ENCODE assay signal across 15 cellular contexts in genomic region chr1:29569971-29570634, GRCh38.
DNase-seq lines count a peak whose midpoint lies in the region; ATAC-seq and TF ChIP-seq lines count a peak whose summit lies in the region.
"Had no signal": no experiment of that assay in that cellular context is flagged by ENCODE, and none has a peak within 500 bp of the region (broad histone marks: within the 10 kb centered on the region; RNA-seq: fewer than 3 reads in every experiment).

No MANE protein-coding gene starts in this region.

- H3K27ac Mint-ChIP-seq in HFFc6 = no peak overlapping the region
- no peak overlapping the region for H3K27ac Mint-ChIP-seq in effector memory CD8-positive, alpha-beta T cell
- H3K27ac Mint-ChIP-seq: stimulated activated memory B cell treated with anti-CD40 and anti-IgM and Interleukin-4, amounts not matched to agents 10 μg/mL and 1 μg/mL and 100 μg/mL, for 72 hours had no signal

- no peaks in the 10 kb centered on the region for H3K36me3 Mint-ChIP-seq in HFFc6 (ENCODE audit: low read depth)
- no peaks in the 10 kb centered on the region for H3K36me3 Mint-ChIP-seq in effector memory CD8-positive, alpha-beta T cell (ENCODE audit: insufficient read depth)
- H3K36me3 Mint-ChIP-seq: brain; stimulated activated memory B cell treated with anti-CD40 and anti-IgM and Interleukin-4, amounts not matched to agents 10 μg/mL and 1 μg/mL and 100 μg/mL, for 72 hours had no signal

- H3K4me3 ChIP-seq in astrocyte of the spinal cord (ENCODE audit: low read depth, low read length) (no peak overlapping the region), kidney epithelial cell (ENCODE audit: low read depth, low read length) (no peak overlapping the region)
- H3K4me3 ChIP-seq: heart right ventricle had no signal

- no peaks in the 10 kb centered on the region for H3K36me3 ChIP-seq in kidney epithelial cell (ENCODE audit: control insufficient read depth, insufficient read depth, low read length)
- H3K36me3 ChIP-seq: heart right ventricle had no signal

- H3K27me3 ChIP-seq in kidney epithelial cell (ENCODE audit: control insufficient read depth, insufficient read depth, low read length) = no peaks in the 10 kb centered on the region

- TF ChIP-seq CTCF in HFFc6 (IDR thresholded peaks at IDR 0.05) = no peak
- TF ChIP-seq CTCF in astrocyte of the spinal cord (IDR thresholded peaks at IDR 0.05; ENCODE audit: low read depth, low read length) = no peak
- TF ChIP-seq CTCF in kidney epithelial cell (IDR thresholded peaks at IDR 0.05; ENCODE audit: insufficient read depth, low read length, poor library complexity, severe bottlenecking) = no peak

- H3K9me3 Mint-ChIP-seq in HFFc6 = peaks cover 36% of the 10 kb centered on the region
- peaks cover 6 to 13% of the 10 kb centered on the region in 2 donors for H3K9me3 Mint-ChIP-seq in effector memory CD8-positive, alpha-beta T cell

- no peak overlapping the region for H3K4me3 Mint-ChIP-seq in HFFc6
- H3K4me3 Mint-ChIP-seq in effector memory CD8-positive, alpha-beta T cell = no peak overlapping the region
- H3K4me3 Mint-ChIP-seq: brain; stimulated activated memory B cell treated with anti-CD40 and anti-IgM and Interleukin-4, amounts not matched to agents 10 μg/mL and 1 μg/mL and 100 μg/mL, for 72 hours had no signal

- peaks cover 9% of the 10 kb centered on the region; the same call in 1 of the 2 replicates for H3K4me1 Mint-ChIP-seq in HFFc6 (ENCODE audit: low read depth)
- no peaks in the 10 kb centered on the region for H3K4me1 Mint-ChIP-seq in effector memory CD8-positive, alpha-beta T cell (ENCODE audit: low read depth in 2 of 2)
- H3K4me1 Mint-ChIP-seq: stimulated activated memory B cell treated with anti-CD40 and anti-IgM and Interleukin-4, amounts not matched to agents 10 μg/mL and 1 μg/mL and 100 μg/mL, for 72 hours had no signal

- in situ Hi-C loops in ACHN (cut with HindIII; ENCODE audit: low pct_ligation_motif_present, low pct_unique_long_range_greater_than_20kb, low sequenced_read_pairs) = no loop called here
- in situ Hi-C loops in astrocyte of the spinal cord (cut with HindIII; ENCODE audit: low sequenced_read_pairs) = no loop called here

- H3K27me3 Mint-ChIP-seq in HFFc6 (ENCODE audit: insufficient read depth) = peaks cover 16% of the 10 kb centered on the region
- H3K27me3 Mint-ChIP-seq in effector memory CD8-positive, alpha-beta T cell = peaks cover 19 to 50% of the 10 kb centered on the region in 2 donors
- H3K27me3 Mint-ChIP-seq: stimulated activated memory B cell treated with anti-CD40 and anti-IgM and Interleukin-4, amounts not matched to agents 10 μg/mL and 1 μg/mL and 100 μg/mL, for 72 hours had no signal

- no peak for ATAC-seq in effector memory CD8-positive, alpha-beta T cell (replicated peaks)
- ATAC-seq: stimulated activated memory B cell treated with anti-CD40 and anti-IgM and Interleukin-4, amounts not matched to agents 10 μg/mL and 1 μg/mL and 100 μg/mL, for 72 hours had no signal

- peak; percentile 97 for DNase-seq in ACHN
- DNase-seq in HFFc6 = peak; percentile 48
- peak; percentile 90 for DNase-seq in astrocyte of the spinal cord (ENCODE audit: low read depth, low spot score)
- DNase-seq in kidney epithelial cell (ENCODE audit: low read depth) = peak; percentile 100
- no peak for DNase-seq in effector memory CD8-positive, alpha-beta T cell
- no peak for DNase-seq in activated T-cell treated with anti-CD3 and anti-CD28 coated beads, Interleukin-2, amount 50 U/mL, for 1 hour
- DNase-seq in amygdala (lab: John Stamatoyannopoulos, UW) = no peak
- no peak for DNase-seq in MV-4-11 (lab: John Stamatoyannopoulos, UW)
- DNase-seq: activated CD8-positive, alpha-beta memory T cell treated with anti-CD3 and anti-CD28 coated beads, Interleukin-2, amount 50 U/mL, for 4 hours; heart right ventricle; Kasumi-1; NCI-H526; stimulated activated CD4-positive, alpha-beta T cell treated with anti-CD3 and anti-CD28 coated beads, Interleukin-15, amount 100 ng/mL, for 24 hours had no signal

Comparison
In these comparisons a context has a peak if more than half of its experiments do, and no peak if none do; other contexts are left out.
1. DNase-seq: peak in ACHN (single experiment), HFFc6 (single experiment), astrocyte of the spinal cord (single experiment) and kidney epithelial cell (single experiment); none in effector memory CD8-positive, alpha-beta T cell (0 of 3), activated T-cell treated with anti-CD3 and anti-CD28 coated beads, Interleukin-2, amount 50 U/mL, for 1 hour (single experiment), amygdala (0 of 56) and MV-4-11 (single experiment).